20 cellular contexts compared by ENCODE assay signal in genomic region chr14:61747342-61747741, GRCh38. TPM values are rescaled to one million over a fixed set of nuclear protein-coding genes. Genes with fewer than 3 reads are reported as not detected.
DNase-seq lines count a peak whose midpoint lies in the region; ATAC-seq and TF ChIP-seq lines count a peak whose summit lies in the region.
"Had no signal": no experiment of that assay in that cellular context is flagged by ENCODE, and none has a peak within 500 bp of the region (broad histone marks: within the 10 kb centered on the region; RNA-seq: fewer than 3 reads in every experiment).

No MANE protein-coding gene starts in this region.

- POLR2A ChIA-PET in activated CD8-positive, alpha-beta T cell treated with anti-CD3 and anti-CD28 coated beads for 36 hours (lab: Charles Lee) = no interaction called here

- no peak for TF ChIP-seq CTCF in DOHH2 (IDR thresholded peaks at IDR 0.05; ENCODE audit: low read depth, low read length, poor library complexity, severe bottlenecking)
- no peak for TF ChIP-seq CTCF in activated CD8-positive, alpha-beta T cell treated with anti-CD3 and anti-CD28 coated beads for 36 hours (IDR thresholded peaks at IDR 0.05)

- H3K36me3 Mint-ChIP-seq in T-helper 2 cell treated with Interferon-gamma antibody and Interleukin-4, amounts not matched to agents 5 μg/mL and 100 μg/mL, for 36 hours (ENCODE audit: low read depth) = peaks cover 47% of the 10 kb centered on the region
- H3K36me3 Mint-ChIP-seq in activated CD8-positive, alpha-beta T cell treated with anti-CD3 and anti-CD28 coated beads for 36 hours (ENCODE audit: low read depth) = peaks cover 61% of the 10 kb centered on the region

- H3K9me3 ChIP-seq in DOHH2 (ENCODE audit: control insufficient read depth, insufficient read depth, low read length) = no peaks in the 10 kb centered on the region
- H3K9me3 ChIP-seq: spleen, upper lobe of left lung had no signal

- peaks cover 85% of the 10 kb centered on the region for H3K36me3 ChIP-seq in DOHH2 (ENCODE audit: control insufficient read depth, low read length)

- intact Hi-C loops in activated CD8-positive, alpha-beta T cell treated with anti-CD3 and anti-CD28 coated beads for 36 hours (cut with micrococcal nuclease) = no loop called here

- H3F3A ChIP-seq in DOHH2 (ENCODE audit: control insufficient read depth, insufficient read depth) = peaks cover 71% of the 10 kb centered on the region

- no peaks in the 10 kb centered on the region for H3K9me2 ChIP-seq in DOHH2 (replicated peaks; ENCODE audit: control insufficient read depth, low read length)

- peak overlapping the region; percentile 26 for H3K27ac Mint-ChIP-seq in T-helper 2 cell treated with Interferon-gamma antibody and Interleukin-4, amounts not matched to agents 5 μg/mL and 100 μg/mL, for 36 hours
- peak overlapping the region; percentile 75 for H3K27ac Mint-ChIP-seq in activated CD8-positive, alpha-beta T cell treated with anti-CD3 and anti-CD28 coated beads for 36 hours

- peaks cover 45% of the 10 kb centered on the region for H3K4me1 Mint-ChIP-seq in T-helper 2 cell treated with Interferon-gamma antibody and Interleukin-4, amounts not matched to agents 5 μg/mL and 100 μg/mL, for 36 hours (ENCODE audit: low read depth)
- peaks cover 28% of the 10 kb centered on the region for H3K4me1 Mint-ChIP-seq in activated CD8-positive, alpha-beta T cell treated with anti-CD3 and anti-CD28 coated beads for 36 hours (ENCODE audit: low read depth)

- no peaks in the 10 kb centered on the region for H3K27me3 Mint-ChIP-seq in T-helper 2 cell treated with Interferon-gamma antibody and Interleukin-4, amounts not matched to agents 5 μg/mL and 100 μg/mL, for 36 hours (ENCODE audit: low read depth)
- no peaks in the 10 kb centered on the region for H3K27me3 Mint-ChIP-seq in activated CD8-positive, alpha-beta T cell treated with anti-CD3 and anti-CD28 coated beads for 36 hours
- H3K27me3 Mint-ChIP-seq: CD4-positive, CD25-positive, alpha-beta regulatory T cell had no signal

- no peaks in the 10 kb centered on the region for H3K27me3 ChIP-seq in DOHH2 (ENCODE audit: control insufficient read depth, low read length)
- H3K27me3 ChIP-seq: spleen, upper lobe of left lung had no signal

- peak overlapping the region; percentile 38 for H3K4me3 Mint-ChIP-seq in T-helper 2 cell treated with Interferon-gamma antibody and Interleukin-4, amounts not matched to agents 5 μg/mL and 100 μg/mL, for 36 hours
- H3K4me3 Mint-ChIP-seq in activated CD8-positive, alpha-beta T cell treated with anti-CD3 and anti-CD28 coated beads for 36 hours = peak overlapping the region; percentile 17

- peak overlapping the region; percentile 84 for H3K4me3 ChIP-seq in DOHH2 (ENCODE audit: low read length)
- H3K4me3 ChIP-seq: K562, spleen, upper lobe of left lung had no signal

- peak overlapping the region; percentile 40; the same call in 1 of the 2 replicates for H3K27ac ChIP-seq in DOHH2 (ENCODE audit: low read depth, low read length)
- H3K27ac ChIP-seq: HL-60, parathyroid adenoma, upper lobe of left lung had no signal

- H3K79me2 ChIP-seq in DOHH2 (ENCODE audit: control insufficient read depth, low read length) = peaks cover 85% of the 10 kb centered on the region
- H3K79me2 ChIP-seq: parathyroid adenoma had no signal

- peaks cover 3% of the 10 kb centered on the region; the same call in 1 of the 2 replicates for H4K20me1 ChIP-seq in DOHH2 (ENCODE audit: control insufficient read depth, insufficient read depth, low read depth, low read length)

- H3K4me1 ChIP-seq in DOHH2 (ENCODE audit: control insufficient read depth, low read length) = peaks cover 79% of the 10 kb centered on the region
- H3K4me1 ChIP-seq: parathyroid adenoma had no signal

- H3K4me2 ChIP-seq in DOHH2 (ENCODE audit: low read length) = peak overlapping the region; percentile 88

- CTCF ChIA-PET in activated CD8-positive, alpha-beta T cell treated with anti-CD3 and anti-CD28 coated beads for 36 hours (lab: Charles Lee) = interaction anchor here (1.0 kb wide), 1 partner anchor 14 kb away, joined by 3 read pairs; no protein-coding TSS in a partner anchor

- H3K9me3 Mint-ChIP-seq in T-helper 2 cell treated with Interferon-gamma antibody and Interleukin-4, amounts not matched to agents 5 μg/mL and 100 μg/mL, for 36 hours = no peaks in the 10 kb centered on the region
- H3K9me3 Mint-ChIP-seq in activated CD8-positive, alpha-beta T cell treated with anti-CD3 and anti-CD28 coated beads for 36 hours = no peaks in the 10 kb centered on the region
- H3K9me3 Mint-ChIP-seq: CD4-positive, CD25-positive, alpha-beta regulatory T cell had no signal

- no peak for ATAC-seq in activated CD8-positive, alpha-beta T cell treated with anti-CD3 and anti-CD28 coated beads for 36 hours
- ATAC-seq in HG02973 (IDR thresholded peaks at IDR 0.05; ENCODE audit: unreplicated experiment) = no peak
- ATAC-seq: K562 had no signal

- no peak for DNase-seq in T-helper 2 cell treated with Interferon-gamma antibody and Interleukin-4, amounts not matched to agents 5 μg/mL and 100 μg/mL, for 36 hours (ENCODE audit: low spot score)
- no peak for DNase-seq in T-helper 2 cell
- no peak for DNase-seq in activated CD8-positive, alpha-beta T cell treated with anti-CD3 and anti-CD28 coated beads for 36 hours
- peak; percentile 51 for DNase-seq in fibroblast of gingiva (ENCODE audit: low read depth)
- no peak for DNase-seq in germinal center (ENCODE audit: low spot score)
- no peak for DNase-seq in NCI-H345 (lab: John Stamatoyannopoulos, UW)
- DNase-seq: CD4-positive, CD25-positive, alpha-beta regulatory T cell; cerebellar nuclear complex; DND-41; foreskin melanocyte; NCI-H1105; NCI-H748 treated with DMSO at 0.1 percent for 48 hours; spleen; stimulated activated naive CD4-positive, alpha-beta T cell; upper lobe of left lung had no signal

RNA-seq across cellular contexts. Expression of gene SNAPC1, which starts 14.9 kb away (rescaled TPM):
- total RNA-seq in activated CD8-positive, alpha-beta T cell treated with anti-CD3 and anti-CD28 coated beads for 36 hours = 10 to 100 TPM; 11.4 to 11.6 TPM

RNA-seq across cellular contexts. Expression of gene HIF1A, which starts 52.0 kb away (rescaled TPM):
- 100 to 1,000 TPM; 133 to 140 TPM for total RNA-seq in activated CD8-positive, alpha-beta T cell treated with anti-CD3 and anti-CD28 coated beads for 36 hours
